Comparison of ENCODE assay signal across 17 cellular contexts in genomic region chr20:59018817-59019216, GRCh38. TPM values are rescaled to one million over a fixed set of nuclear protein-coding genes. Genes with fewer than 3 reads are reported as not detected.
DNase-seq lines count a peak whose midpoint lies in the region; ATAC-seq and TF ChIP-seq lines count a peak whose summit lies in the region.
"Had no signal": no experiment of that assay in that cellular context is flagged by ENCODE, and none has a peak within 500 bp of the region (broad histone marks: within the 10 kb centered on the region; RNA-seq: fewer than 3 reads in every experiment).

No MANE protein-coding gene starts in this region.

- peaks cover 6% of the 10 kb centered on the region for H3K36me3 Mint-ChIP-seq in activated naive CD8-positive, alpha-beta T cell treated with anti-CD3 and anti-CD28 coated beads for 36 hours
- peaks cover 11% of the 10 kb centered on the region for H3K36me3 Mint-ChIP-seq in activated naive CD8-positive, alpha-beta T cell treated with anti-CD3 and anti-CD28 coated beads, Interleukin-2, amount 50 U/mL, for 24 hours (ENCODE audit: low read depth)
- H3K36me3 Mint-ChIP-seq in neural crest cell (ENCODE audit: low read depth): peaks cover 4% of the 10 kb centered on the region
- peaks cover 15% of the 10 kb centered on the region for H3K36me3 Mint-ChIP-seq in neural progenitor cell

- no peaks in the 10 kb centered on the region for H3K9me3 Mint-ChIP-seq in activated naive CD8-positive, alpha-beta T cell treated with anti-CD3 and anti-CD28 coated beads for 36 hours
- no peaks in the 10 kb centered on the region for H3K9me3 Mint-ChIP-seq in activated naive CD8-positive, alpha-beta T cell treated with anti-CD3 and anti-CD28 coated beads, Interleukin-2, amount 50 U/mL, for 24 hours
- H3K9me3 Mint-ChIP-seq in neural crest cell: no peaks in the 10 kb centered on the region
- no peaks in the 10 kb centered on the region for H3K9me3 Mint-ChIP-seq in neural progenitor cell
- H3K9me3 Mint-ChIP-seq: activated naive CD8-positive, alpha-beta T cell treated with anti-CD3 and anti-CD28 coated beads, Interleukin-2, amount 10 ng/mL, durations not matched to agents 7 days and 5 days; CD4-positive, CD25-positive, alpha-beta regulatory T cell; effector memory CD8-positive, alpha-beta T cell had no signal

- no peaks in the 10 kb centered on the region for H4K20me1 ChIP-seq in neural progenitor cell (ENCODE audit: low read depth)

- no peaks in the 10 kb centered on the region for H3F3A ChIP-seq in neural progenitor cell (ENCODE audit: low read depth)

- H3K27ac Mint-ChIP-seq in activated naive CD8-positive, alpha-beta T cell treated with anti-CD3 and anti-CD28 coated beads for 36 hours: peak overlapping the region; percentile 38
- H3K27ac Mint-ChIP-seq in activated naive CD8-positive, alpha-beta T cell treated with anti-CD3 and anti-CD28 coated beads, Interleukin-2, amount 50 U/mL, for 24 hours: no peak overlapping the region
- H3K27ac Mint-ChIP-seq in neural crest cell (ENCODE audit: unreplicated experiment) (no peak overlapping the region), neural progenitor cell (no peak overlapping the region)
- H3K27ac Mint-ChIP-seq: activated naive CD8-positive, alpha-beta T cell treated with anti-CD3 and anti-CD28 coated beads, Interleukin-2, amount 10 ng/mL, durations not matched to agents 7 days and 5 days; effector memory CD8-positive, alpha-beta T cell had no signal

- H3K36me3 ChIP-seq in neural progenitor cell: no peaks in the 10 kb centered on the region

- no peak overlapping the region for H3K9ac ChIP-seq in neural progenitor cell

- no peak overlapping the region for H3K4me3 Mint-ChIP-seq in activated naive CD8-positive, alpha-beta T cell treated with anti-CD3 and anti-CD28 coated beads for 36 hours
- no peak overlapping the region for H3K4me3 Mint-ChIP-seq in activated naive CD8-positive, alpha-beta T cell treated with anti-CD3 and anti-CD28 coated beads, Interleukin-2, amount 50 U/mL, for 24 hours
- H3K4me3 Mint-ChIP-seq in neural crest cell (peak overlapping the region; percentile 38), neural progenitor cell (no peak overlapping the region)
- H3K4me3 Mint-ChIP-seq: activated naive CD8-positive, alpha-beta T cell treated with anti-CD3 and anti-CD28 coated beads, Interleukin-2, amount 10 ng/mL, durations not matched to agents 7 days and 5 days; CD4-positive, CD25-positive, alpha-beta regulatory T cell; effector memory CD8-positive, alpha-beta T cell had no signal

- no peaks in the 10 kb centered on the region for H3K79me2 ChIP-seq in neural progenitor cell (ENCODE audit: low read depth)

- no peak overlapping the region for H3K4me2 ChIP-seq in neural progenitor cell

- H3K27me3 ChIP-seq in neural progenitor cell: no peaks in the 10 kb centered on the region
- H3K27me3 ChIP-seq: body of pancreas had no signal

- peaks cover 29% of the 10 kb centered on the region for H3K4me1 Mint-ChIP-seq in activated naive CD8-positive, alpha-beta T cell treated with anti-CD3 and anti-CD28 coated beads for 36 hours
- H3K4me1 Mint-ChIP-seq in activated naive CD8-positive, alpha-beta T cell treated with anti-CD3 and anti-CD28 coated beads, Interleukin-2, amount 50 U/mL, for 24 hours: peaks cover 37% of the 10 kb centered on the region
- H3K4me1 Mint-ChIP-seq in neural crest cell (peaks cover 26% of the 10 kb centered on the region), neural progenitor cell (peaks cover 14% of the 10 kb centered on the region)

- no peaks in the 10 kb centered on the region for H3K4me1 ChIP-seq in neural progenitor cell
- H3K4me1 ChIP-seq: body of pancreas had no signal

- TF ChIP-seq CTCF in neural crest cell (conservative IDR thresholded peaks at IDR 0.05) (no peak), neural progenitor cell (IDR thresholded peaks at IDR 0.05) (no peak)

- no peak overlapping the region for H3K4me3 ChIP-seq in neural progenitor cell
- H3K4me3 ChIP-seq: body of pancreas had no signal

- H2AFZ ChIP-seq in neural progenitor cell (replicated peaks): no peak overlapping the region

- H3K9me3 ChIP-seq in neural progenitor cell (ENCODE audit: low read depth): no peaks in the 10 kb centered on the region
- H3K9me3 ChIP-seq: body of pancreas had no signal

- H3K27ac ChIP-seq in neural progenitor cell: no peak overlapping the region
- H3K27ac ChIP-seq: body of pancreas had no signal

- ATAC-seq in activated naive CD8-positive, alpha-beta T cell treated with anti-CD3 and anti-CD28 coated beads, Interleukin-2, amount 50 U/mL, for 24 hours: no peak
- ATAC-seq in GM18517 (IDR thresholded peaks at IDR 0.05; ENCODE audit: unreplicated experiment): no peak
- ATAC-seq: body of pancreas; effector memory CD8-positive, alpha-beta T cell; right cardiac atrium had no signal

- no peaks in the 10 kb centered on the region for H3K27me3 Mint-ChIP-seq in activated naive CD8-positive, alpha-beta T cell treated with anti-CD3 and anti-CD28 coated beads for 36 hours
- H3K27me3 Mint-ChIP-seq in activated naive CD8-positive, alpha-beta T cell treated with anti-CD3 and anti-CD28 coated beads, Interleukin-2, amount 50 U/mL, for 24 hours: no peaks in the 10 kb centered on the region
- H3K27me3 Mint-ChIP-seq in neural crest cell (ENCODE audit: low read depth): no peaks in the 10 kb centered on the region
- H3K27me3 Mint-ChIP-seq in neural progenitor cell (ENCODE audit: insufficient read depth, low read depth): peaks cover 4% of the 10 kb centered on the region
- H3K27me3 Mint-ChIP-seq: activated naive CD8-positive, alpha-beta T cell treated with anti-CD3 and anti-CD28 coated beads, Interleukin-2, amount 10 ng/mL, durations not matched to agents 7 days and 5 days; CD4-positive, CD25-positive, alpha-beta regulatory T cell; effector memory CD8-positive, alpha-beta T cell had no signal

- DNase-seq in activated naive CD8-positive, alpha-beta T cell treated with anti-CD3 and anti-CD28 coated beads for 36 hours: no peak
- no peak for DNase-seq in activated naive CD8-positive, alpha-beta T cell treated with anti-CD3 and anti-CD28 coated beads, Interleukin-2, amount 50 U/mL, for 24 hours
- DNase-seq in neural crest cell (ENCODE audit: low read depth, low spot score) (no peak), HuH-7.5 (ENCODE audit: low spot score) (no peak), neural progenitor cell (ENCODE audit: low spot score) (no peak)
- DNase-seq: activated CD4-positive, alpha-beta T cell treated with anti-CD3 and anti-CD28 coated beads, Interleukin-2, amount 50 U/mL, for 1 hour; activated naive CD8-positive, alpha-beta T cell treated with anti-CD3 and anti-CD28 coated beads, Interleukin-2, amount 10 ng/mL, durations not matched to agents 7 days and 5 days; body of pancreas; CD4-positive, CD25-positive, alpha-beta regulatory T cell; effector memory CD8-positive, alpha-beta T cell; KG1; NCI-H748 treated with DMSO at 0.1 percent for 48 hours; Right ventricle myocardium superior had no signal

RNA-seq across cellular contexts. Expression of gene TUBB1, which starts 0.4 kb away (rescaled TPM):
- not detected for total RNA-seq in activated naive CD8-positive, alpha-beta T cell treated with anti-CD3 and anti-CD28 coated beads for 36 hours
- total RNA-seq in neural crest cell (not detected in 2 replicates), neural progenitor cell (ENCODE audit: low replicate concordance) (not detected in 2 replicates)
- total RNA-seq: activated naive CD8-positive, alpha-beta T cell treated with anti-CD3 and anti-CD28 coated beads, Interleukin-2, amount 10 ng/mL, durations not matched to agents 7 days and 5 days; body of pancreas; myocyte; osteoblast had no signal

RNA-seq across cellular contexts. Expression of gene CTSZ, which starts 11.8 kb away (rescaled TPM):
- 10 to 100 TPM; 24.6 to 25.4 TPM for total RNA-seq in activated naive CD8-positive, alpha-beta T cell treated with anti-CD3 and anti-CD28 coated beads for 36 hours
- total RNA-seq in neural crest cell (22.7 and 23.6 TPM in 2 replicates), neural progenitor cell (ENCODE audit: low replicate concordance) (34.2 and 52.5 TPM in 2 replicates)

RNA-seq across cellular contexts. Expression of gene ATP5F1E, which starts 13.3 kb away (rescaled TPM):
- total RNA-seq in activated naive CD8-positive, alpha-beta T cell treated with anti-CD3 and anti-CD28 coated beads for 36 hours: 10 to 100 TPM; 83.0 to 84.4 TPM
- total RNA-seq in neural crest cell (66.0 and 74.9 TPM in 2 replicates), neural progenitor cell (ENCODE audit: low replicate concordance) (24.3 and 29.7 TPM in 2 replicates)

RNA-seq across cellular contexts. Expression of gene PRELID3B, which starts 23.8 kb away (rescaled TPM):
- 100 to 1,000 TPM; 131 to 143 TPM for total RNA-seq in activated naive CD8-positive, alpha-beta T cell treated with anti-CD3 and anti-CD28 coated beads for 36 hours
- 45.3 and 53.6 TPM in 2 replicates for total RNA-seq in neural crest cell
- total RNA-seq in neural progenitor cell (ENCODE audit: low replicate concordance): 41.3 and 78.8 TPM in 2 replicates

RNA-seq across cellular contexts. Expression of gene NELFCD, which starts 37.8 kb away (rescaled TPM):
- total RNA-seq in activated naive CD8-positive, alpha-beta T cell treated with anti-CD3 and anti-CD28 coated beads for 36 hours: 10 to 100 TPM; 84.1 to 91.2 TPM
- total RNA-seq in neural crest cell: 117 and 130 TPM in 2 replicates
- total RNA-seq in neural progenitor cell (ENCODE audit: low replicate concordance): 58.9 and 59.2 TPM in 2 replicates
